11 cellular contexts compared by ENCODE assay signal in the genomic region with DNA sequence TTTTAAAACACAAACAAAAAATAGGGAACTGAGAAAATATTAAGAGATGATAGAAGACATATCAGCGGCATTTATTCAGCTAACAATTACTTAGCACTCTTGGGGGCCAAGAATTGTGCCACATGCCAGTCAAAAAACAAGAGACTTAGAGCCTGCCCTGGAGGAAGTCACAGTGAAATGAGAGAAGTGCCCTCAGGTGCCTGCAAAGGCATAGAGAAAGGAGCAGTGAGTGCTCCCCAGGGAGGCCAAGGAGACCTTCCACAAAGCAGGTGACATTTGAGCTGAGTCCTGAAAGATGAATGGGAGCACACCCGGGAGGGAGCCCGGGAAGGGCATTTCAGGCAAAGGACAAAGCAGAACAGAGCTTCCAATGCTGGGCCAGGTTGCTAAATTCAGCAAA.
A peak's percentile ranks its signal among the peaks of the same experiment; 100 is the strongest.
DNase-seq lines count a peak whose midpoint lies in the region; ATAC-seq lines count a peak whose summit lies in the region.
"Had no signal": no experiment of that assay in that cellular context is flagged by ENCODE, and none has a peak within 500 bp of the region (broad histone marks: within the 10 kb centered on the region; RNA-seq: fewer than 3 reads in every experiment).

No MANE protein-coding gene starts in this region.

- peaks cover 11 to 23% (median 21%) of the 10 kb centered on the region in 3 donors for H3K4me1 ChIP-seq in skeletal muscle tissue (ENCODE audit: control insufficient read depth in 3 of 3, insufficient read depth in 3 of 3, low read length in 3 of 3)

- DNase-seq in SIG-M5 treated with dmso at 0.1 percent for 504 hours (lab: John Stamatoyannopoulos, UW; ENCODE audit: unreplicated experiment), result peak; percentile 23
- no peak for DNase-seq in SIG-M5 (lab: John Stamatoyannopoulos, UW)
- DNase-seq in NCI-H187 (lab: John Stamatoyannopoulos, UW), result peak; percentile 78 to 89
- peak; percentile 33 for DNase-seq in UCSD-AML1 (lab: John Stamatoyannopoulos, UW; ENCODE audit: unreplicated experiment)
- DNase-seq in dedifferentiated amniotic fluid mesenchymal stem cell (ENCODE audit: extremely low spot score), result no peak
- DNase-seq: activated CD4-positive, alpha-beta memory T cell treated with anti-CD3 and anti-CD28 coated beads, Interleukin-2, amount 10 ng/mL, durations not matched to agents 7 days and 5 days; mesenchymal stem cell; PC-9 had no signal

- no peak overlapping the region for H3K9ac ChIP-seq in skeletal muscle tissue (ENCODE audit: low read depth in 1 of 3, low read length in 3 of 3)

- no peaks in the 10 kb centered on the region for H3K36me3 ChIP-seq in skeletal muscle tissue (ENCODE audit: control insufficient read depth in 3 of 3, insufficient read depth in 3 of 3, low read length in 3 of 3)

- H3K4me3 ChIP-seq in skeletal muscle tissue (ENCODE audit: low read length in 3 of 3), result no peak overlapping the region
- H3K4me3 ChIP-seq: PC-9 had no signal

- ATAC-seq in GM18868 (IDR thresholded peaks at IDR 0.05; ENCODE audit: unreplicated experiment) (no peak), HG02852 (IDR thresholded peaks at IDR 0.05; ENCODE audit: unreplicated experiment) (no peak)

- no peaks in the 10 kb centered on the region for H3K27me3 ChIP-seq in skeletal muscle tissue (ENCODE audit: control insufficient read depth in 3 of 3, insufficient read depth in 3 of 3, low read length in 3 of 3)

- H3K9me3 ChIP-seq in skeletal muscle tissue (ENCODE audit: control insufficient read depth in 3 of 3, low read length in 3 of 3), result no peaks in the 10 kb centered on the region

- H3K27ac ChIP-seq in skeletal muscle tissue (ENCODE audit: low read depth, low read length), result peak overlapping the region; percentile 82
- H3K27ac ChIP-seq: PC-9 had no signal

Comparison
In these comparisons a context has a peak if more than half of its experiments do, and no peak if none do; other contexts are left out.
1. DNase-seq: peak in SIG-M5 treated with dmso at 0.1 percent for 504 hours (single experiment), NCI-H187 (2 of 2) and UCSD-AML1 (single experiment); none in SIG-M5 (single experiment) and dedifferentiated amniotic fluid mesenchymal stem cell (single experiment).